In the genomic region with DNA sequence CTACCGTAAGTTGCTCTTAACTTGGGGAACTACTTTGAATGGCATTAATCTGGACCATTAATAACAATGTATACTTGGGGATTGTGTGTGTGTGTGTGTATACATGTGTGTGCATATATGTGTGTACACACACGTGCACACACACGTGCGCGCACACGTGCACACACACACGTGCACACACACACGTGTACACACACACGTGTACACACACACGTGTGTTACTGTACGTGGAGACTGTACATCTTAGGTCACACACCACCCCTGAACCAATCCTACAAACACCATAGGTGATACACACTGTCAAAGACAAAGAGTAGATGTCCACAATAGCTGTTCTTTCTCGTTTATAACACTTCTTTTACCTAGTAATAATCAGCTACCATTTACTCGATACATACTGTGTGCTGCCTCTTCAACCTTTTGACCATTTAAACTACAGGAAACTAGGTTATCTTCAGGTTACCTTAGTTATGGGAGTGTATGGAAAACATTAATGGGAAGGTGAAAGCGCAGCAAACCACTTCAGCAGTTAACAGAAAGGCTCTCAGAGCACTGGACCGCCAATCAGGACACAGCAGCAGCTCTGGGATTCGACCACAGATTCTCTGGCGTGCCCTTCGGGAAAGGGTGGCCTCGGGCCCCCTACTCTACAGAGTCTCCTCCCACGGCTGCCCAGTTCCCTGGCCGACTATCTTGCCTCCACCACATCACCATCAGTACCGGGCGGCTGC, we compare ENCODE assay signal across 8 cellular contexts. TPM values are rescaled to one million over a fixed set of nuclear protein-coding genes. Genes with fewer than 3 reads are reported as not detected.
A peak's percentile ranks its signal among the peaks of the same experiment; 100 is the strongest.
DNase-seq lines count a peak whose midpoint lies in the region; TF ChIP-seq lines count a peak whose summit lies in the region.

No MANE protein-coding gene starts in this region.

- H3K9me3 Mint-ChIP-seq in endothelial cell (ENCODE audit: unreplicated experiment): no peaks in the 10 kb centered on the region

- peak overlapping the region; percentile 71 for H3K4me2 ChIP-seq in neuronal stem cell (ENCODE audit: insufficient read depth, low read length, poor library complexity, severe bottlenecking)

- H3K4me3 Mint-ChIP-seq in endothelial cell (ENCODE audit: unreplicated experiment): peak overlapping the region; percentile 100

- TF ChIP-seq CTCF in endothelial cell (IDR thresholded peaks at IDR 0.05; ENCODE audit: unreplicated experiment): no peak

- no CpG with 5 or more reads among the region's 23 CpGs for WGBS in neuronal stem cell (ENCODE audit: extremely low coverage in 2 of 2, insufficient read length in 2 of 2, insufficient replicate concordance in 1 of 2), 2 donors

- peak overlapping the region; percentile 96 for H3K23ac ChIP-seq in neuronal stem cell (ENCODE audit: low read depth, low read length, poor library complexity)

- H2AFZ ChIP-seq in neuronal stem cell (ENCODE audit: low read length): peak overlapping the region; percentile 100

- no peak overlapping the region for H3K14ac ChIP-seq in neuronal stem cell (ENCODE audit: low read length)

- H3K79me1 ChIP-seq in neuronal stem cell (ENCODE audit: low read depth, low read length): peaks cover 2% of the 10 kb centered on the region

- no peak overlapping the region for H2BK15ac ChIP-seq in neuronal stem cell (ENCODE audit: low read length)

- no peak overlapping the region for H3K4ac ChIP-seq in neuronal stem cell (ENCODE audit: low read length)

- H3K4me1 Mint-ChIP-seq in endothelial cell (ENCODE audit: unreplicated experiment): peaks cover 52% of the 10 kb centered on the region

- H3K18ac ChIP-seq in neuronal stem cell (ENCODE audit: low read length): peak overlapping the region; percentile 76

- H3K36me3 ChIP-seq in neuronal stem cell (replicated peaks in 1 of 2; ENCODE audit: control insufficient read depth in 2 of 2, insufficient read depth in 2 of 2, low read length in 2 of 2): peaks cover 3 to 21% of the 10 kb centered on the region in 2 donors

- H3K27me3 Mint-ChIP-seq in endothelial cell (ENCODE audit: unreplicated experiment): peaks cover 18% of the 10 kb centered on the region

- no peak overlapping the region for H2BK5ac ChIP-seq in neuronal stem cell (ENCODE audit: low read length)

- H2BK12ac ChIP-seq in neuronal stem cell (ENCODE audit: low read length): no peak overlapping the region

- peak overlapping the region; percentile 100 for H3K27ac Mint-ChIP-seq in endothelial cell (ENCODE audit: unreplicated experiment)

- H3K27me3 ChIP-seq in neuronal stem cell (ENCODE audit: control insufficient read depth in 3 of 3, insufficient read depth in 3 of 3, low read depth in 1 of 3, low read length in 3 of 3): no peaks in the 10 kb centered on the region

- peaks cover 3 to 5% of the 10 kb centered on the region in 2 donors for H3K4me1 ChIP-seq in neuronal stem cell (ENCODE audit: control insufficient read depth in 2 of 2, insufficient read depth in 1 of 2, low read depth in 1 of 2, low read length in 2 of 2)

- H4K8ac ChIP-seq in neuronal stem cell (ENCODE audit: low read depth, low read length): no peak overlapping the region

- no peak overlapping the region for H3K27ac ChIP-seq in neuronal stem cell (replicated peaks; ENCODE audit: low read length)

- H4K91ac ChIP-seq in neuronal stem cell (ENCODE audit: low read depth, low read length, poor library complexity): no peak overlapping the region

- H3K4me3 ChIP-seq in neuronal stem cell (ENCODE audit: low read length in 2 of 2): peak overlapping the region; percentile 90 to 98

- peak overlapping the region; percentile 83 for H3K9ac ChIP-seq in neuronal stem cell (ENCODE audit: low read depth, low read length, poor library complexity)

- no peaks in the 10 kb centered on the region for H3K9me3 ChIP-seq in neuronal stem cell (replicated peaks in 1 of 2; ENCODE audit: control insufficient read depth in 2 of 2, insufficient read depth in 1 of 2, low read depth in 1 of 2, low read length in 2 of 2)

- H2BK120ac ChIP-seq in neuronal stem cell (ENCODE audit: low read depth, low read length): no peak overlapping the region

- DNase-seq in NCI-H748 (lab: John Stamatoyannopoulos, UW; ENCODE audit: unreplicated experiment) (peak; percentile 38), NCI-H748 treated with DMSO at 0.1 percent for 48 hours (lab: John Stamatoyannopoulos, UW) (no peak), NCI-H69 (lab: John Stamatoyannopoulos, UW) (peak; percentile 34), endothelial cell (ENCODE audit: low spot score) (no peak), neuronal stem cell (ENCODE audit: low spot score) (no peak), AG08395 (ENCODE audit: low spot score) (no peak), NCI-H1092 treated with DMSO at 0.1 percent for 48 hours (lab: John Stamatoyannopoulos, UW) (no peak), NOMO-1 treated with DMSO at 0.1 percent for 48 hours (lab: John Stamatoyannopoulos, UW; ENCODE audit: unreplicated experiment) (no peak)

- H3K36me3 Mint-ChIP-seq in endothelial cell (ENCODE audit: low read depth, unreplicated experiment): peaks cover 18% of the 10 kb centered on the region

- H2AK5ac ChIP-seq in neuronal stem cell (ENCODE audit: low read depth, low read length): peak overlapping the region; percentile 76

RNA-seq across cellular contexts. Expression of gene GCC2, which starts 0.9 kb away (rescaled TPM):
- total RNA-seq in endothelial cell (ENCODE audit: unreplicated experiment): 64.9 TPM
- polyA plus RNA-seq in neuronal stem cell (2013, experiment 1 of 2): 28.5 TPM
- 26.9 TPM for polyA plus RNA-seq in neuronal stem cell (2013, experiment 2 of 2)

Comparison
In these comparisons a context has a peak if more than half of its experiments do, and no peak if none do; other contexts are left out.
1. DNase-seq: peak in NCI-H748 (single experiment) and NCI-H69 (single experiment); none in NCI-H748 treated with DMSO at 0.1 percent for 48 hours (single experiment), endothelial cell (single experiment), neuronal stem cell (single experiment), AG08395 (single experiment), NCI-H1092 treated with DMSO at 0.1 percent for 48 hours (single experiment) and NOMO-1 treated with DMSO at 0.1 percent for 48 hours (single experiment).